Comparison of ENCODE assay signal across 10 cellular contexts in the genomic region with DNA sequence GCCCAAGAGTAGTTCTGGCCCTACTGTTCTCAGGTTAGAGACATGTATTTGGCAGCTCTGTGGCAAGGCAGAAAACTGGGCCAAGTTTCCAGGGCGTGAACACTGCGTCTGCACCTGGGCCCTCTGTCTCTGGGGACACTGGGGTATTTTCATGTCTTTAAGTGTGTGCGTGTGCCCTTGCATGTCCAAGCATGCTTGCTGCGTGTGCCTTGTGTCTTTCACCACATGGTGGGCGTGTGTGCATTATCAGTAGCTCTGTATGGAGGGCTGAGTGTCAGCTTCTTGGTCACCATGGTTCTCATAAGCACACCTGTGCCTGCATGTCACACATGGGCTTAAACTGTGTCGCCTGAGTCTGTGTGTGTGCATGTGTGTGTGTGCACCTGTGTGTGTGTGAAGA.
DNase-seq lines count a peak whose midpoint lies in the region; ATAC-seq lines count a peak whose summit lies in the region.
"Had no signal": no experiment of that assay in that cellular context is flagged by ENCODE, and none has a peak within 500 bp of the region (broad histone marks: within the 10 kb centered on the region; RNA-seq: fewer than 3 reads in every experiment).

No MANE protein-coding gene starts in this region.

- DNase-seq in Karpas-422 (peak; percentile 43), COLO668 (lab: John Stamatoyannopoulos, UW; ENCODE audit: unreplicated experiment) (no peak), putamen (ENCODE audit: low spot score) (no peak)
- DNase-seq in stimulated activated CD4-positive, alpha-beta T cell treated with anti-CD3 and anti-CD28 coated beads, Interleukin-15, amount 100 ng/mL, for 24 hours, result no peak
- DNase-seq in activated CD4-positive, alpha-beta T cell treated with anti-CD3 and anti-CD28 coated beads, Interleukin-2, amount 50 U/mL, for 48 hours, result no peak
- DNase-seq: erythroblast had no signal

- peaks cover 37% of the 10 kb centered on the region for H3K36me3 ChIP-seq in BLaER1
- H3K36me3 ChIP-seq in Karpas-422 (ENCODE audit: insufficient read depth, low read length), result no peaks in the 10 kb centered on the region

- peak; percentile 71 for ATAC-seq in GM19324 (IDR thresholded peaks at IDR 0.05; ENCODE audit: low FRiP score, unreplicated experiment)
- ATAC-seq in HG02870 (IDR thresholded peaks at IDR 0.05; ENCODE audit: unreplicated experiment), result peak; percentile 80

- H3K27me3 ChIP-seq in BLaER1, result no peaks in the 10 kb centered on the region
- 0 out of 2 replicates have a peak, but pooled peaks cover 2% of the 10 kb centered on the region for H3K27me3 ChIP-seq in Karpas-422 (ENCODE audit: low read length)
- H3K27me3 ChIP-seq: SJSA1 had no signal

- H2AFZ ChIP-seq in Karpas-422 (ENCODE audit: low read length), result no peak overlapping the region; the same call in 1 of the 2 replicates

- H3K27ac ChIP-seq in BLaER1 (peak overlapping the region; percentile 46), Karpas-422 (ENCODE audit: low read length) (no peak overlapping the region)
- H3K27ac ChIP-seq: SJSA1 had no signal

- no peaks in the 10 kb centered on the region for H3K9me2 ChIP-seq in Karpas-422 (replicated peaks; ENCODE audit: insufficient read depth, low read length)

- H3K4me2 ChIP-seq in BLaER1, result peak overlapping the region; percentile 80
- H3K4me2 ChIP-seq in Karpas-422 (ENCODE audit: low read depth, low read length, poor library complexity, severe bottlenecking), result peak overlapping the region; percentile 49

- H3K9ac ChIP-seq in BLaER1, result 0 out of 2 replicates have a peak overlapping the region, but pooled peaks have one; percentile 15
- 0 out of 2 replicates have a peak overlapping the region, but pooled peaks have one; percentile 29 for H3K9ac ChIP-seq in Karpas-422 (ENCODE audit: low read length)

- H4K20me1 ChIP-seq in BLaER1, result peaks cover 32% of the 10 kb centered on the region
- H4K20me1 ChIP-seq in Karpas-422 (ENCODE audit: insufficient read depth, low read depth, low read length), result no peaks in the 10 kb centered on the region

- H3K4me1 ChIP-seq in BLaER1 (peaks cover 96% of the 10 kb centered on the region), Karpas-422 (ENCODE audit: low read length) (peaks cover 12% of the 10 kb centered on the region)

- no peak overlapping the region for H3K4me3 ChIP-seq in BLaER1
- no peak overlapping the region for H3K4me3 ChIP-seq in Karpas-422 (ENCODE audit: low read length)
- H3K4me3 ChIP-seq: SJSA1 had no signal

- H3K9me3 ChIP-seq in BLaER1, result no peaks in the 10 kb centered on the region
- H3K9me3 ChIP-seq in Karpas-422 (ENCODE audit: low read length), result no peaks in the 10 kb centered on the region
- H3K9me3 ChIP-seq: SJSA1 had no signal

- no peaks in the 10 kb centered on the region for H3K79me2 ChIP-seq in Karpas-422 (ENCODE audit: low read length)
